Comparison of ENCODE assay signal across 20 cellular contexts in the genomic region with DNA sequence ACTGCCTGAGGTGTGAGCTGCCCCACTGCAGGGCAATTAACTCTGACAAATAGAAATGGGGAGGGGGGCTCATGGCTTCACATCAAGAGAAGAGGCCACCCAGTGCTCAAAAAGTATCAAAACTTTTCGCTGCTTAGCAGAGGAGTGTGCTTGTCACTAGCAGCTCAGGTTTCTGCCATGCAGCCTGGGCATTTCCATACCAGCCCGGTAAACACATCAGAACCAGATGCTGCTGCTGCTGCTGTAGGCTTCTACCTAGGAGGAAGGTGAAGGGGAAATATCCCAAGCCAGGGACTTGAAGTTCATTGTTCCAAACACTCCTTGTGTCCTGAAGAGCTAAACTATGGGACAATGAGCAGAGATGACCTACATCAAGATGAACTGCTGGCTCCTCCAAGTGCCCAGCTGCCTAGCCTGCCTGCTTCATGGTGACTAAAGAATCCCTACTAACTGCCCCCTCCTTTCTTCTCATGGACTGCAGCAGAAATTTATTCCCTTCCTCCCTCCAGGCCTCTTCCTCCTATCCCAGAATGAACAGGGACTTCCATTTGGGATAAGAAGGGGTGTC. TPM values are rescaled to one million over a fixed set of nuclear protein-coding genes. Genes with fewer than 3 reads are reported as not detected.
DNase-seq lines count a peak whose midpoint lies in the region; ATAC-seq, FAIRE-seq and TF ChIP-seq lines count a peak whose summit lies in the region.
"Had no signal": no experiment of that assay in that cellular context is flagged by ENCODE, and none has a peak within 500 bp of the region (broad histone marks: within the 10 kb centered on the region; RNA-seq: fewer than 3 reads in every experiment).

No MANE protein-coding gene starts in this region.

- TF ChIP-seq POLR2A in H1 (IDR thresholded peaks at IDR 0.05; ENCODE audit: control extremely low read depth in 1 of 2, low read depth in 2 of 2, low read length in 2 of 2), result no peak

- no peaks in the 10 kb centered on the region for H3K79me1 ChIP-seq in H1 (ENCODE audit: low read depth, low read length)
- H3K79me1 ChIP-seq in H9 (ENCODE audit: insufficient read depth, low read depth, low read length, poor library complexity, severe bottlenecking), result no peaks in the 10 kb centered on the region

- H3K4me1 Mint-ChIP-seq in GM23338 (peaks cover 48% of the 10 kb centered on the region), H9 (peaks cover 36 to 48% of the 10 kb centered on the region in 2 experiments)

- H3T11ph ChIP-seq in H9 (ENCODE audit: low read length), result no peak overlapping the region

- peaks cover 100% of the 10 kb centered on the region for H3K27me3 ChIP-seq in GM23338 (ENCODE audit: insufficient read depth)
- H3K27me3 ChIP-seq in H1 (replicated peaks in 1 of 4; ENCODE audit: control insufficient read depth in 3 of 4, extremely low read depth in 1 of 4, insufficient read depth in 3 of 4, low read length in 3 of 4), result peaks cover 69 to 98% (median 94%) of the 10 kb centered on the region in 4 experiments
- peaks cover 80% of the 10 kb centered on the region for H3K27me3 ChIP-seq in H9 (ENCODE audit: insufficient read depth, low read length)

- peaks cover 30% of the 10 kb centered on the region for H3F3A ChIP-seq in GM23338 (replicated peaks; ENCODE audit: low read depth)

- H3K36me3 Mint-ChIP-seq in GM23338 (ENCODE audit: low read depth), result no peaks in the 10 kb centered on the region
- no peaks in the 10 kb centered on the region for H3K36me3 Mint-ChIP-seq in H9 (ENCODE audit: insufficient read depth in 1 of 3, low read depth in 3 of 3)
- H3K36me3 Mint-ChIP-seq: CD4-positive, alpha-beta memory T cell had no signal

- WGBS in H1 (ENCODE audit: extremely low coverage in 1 of 2, insufficient coverage in 1 of 2, insufficient read length in 1 of 2, insufficient replicate concordance in 2 of 2, low coverage in 1 of 2, low lambda C conversion rate in 2 of 2, missing lambda C conversion rate in 1 of 2), 2 experiments, result 8% methylated on average over 2 of the region's 2 CpGs; no CpG with 5 or more reads in 1 of the 2 experiments
- WGBS in H9 (ENCODE audit: extremely low coverage, insufficient read length, low lambda C conversion rate), result no CpG with 5 or more reads among the region's 2 CpGs

- no peak overlapping the region for H2BK120ac ChIP-seq in H1 (replicated peaks; ENCODE audit: low read depth, low read length)
- H2BK120ac ChIP-seq in H9 (ENCODE audit: low read depth, low read length, poor library complexity, severe bottlenecking), result no peak overlapping the region

- no peak for TF ChIP-seq EP300 in H1 (IDR thresholded peaks at IDR 0.05; ENCODE audit: borderline replicate concordance in 1 of 2, low read depth in 2 of 2, low read length in 2 of 2)

- no peaks in the 10 kb centered on the region for H3K79me2 ChIP-seq in GM23338 (replicated peaks; ENCODE audit: insufficient read depth)
- no peaks in the 10 kb centered on the region for H3K79me2 ChIP-seq in H1 (ENCODE audit: control insufficient read depth in 1 of 2, insufficient read depth in 2 of 2, low read length in 2 of 2)
- H3K79me2 ChIP-seq in H9 (ENCODE audit: insufficient read depth, low read length), result no peaks in the 10 kb centered on the region

- POLR2A ChIA-PET in H1 (lab: Charles Lee; ENCODE audit: partially characterized antibody), result interaction anchor here (1.5 kb wide), 1 partner anchor 9 kb away, joined by 3 read pairs; no protein-coding TSS in a partner anchor

- H3K18ac ChIP-seq in H1 (ENCODE audit: extremely low read depth, low read length) (no peak overlapping the region), H9 (ENCODE audit: insufficient read length, low read depth, low read length) (no peak overlapping the region)

- no peak overlapping the region for H2AFZ ChIP-seq in GM23338
- no peak overlapping the region for H2AFZ ChIP-seq in H1 (ENCODE audit: low read length)
- H2AFZ ChIP-seq in H9 (ENCODE audit: low read length), result no peak overlapping the region

- H3K4me3 Mint-ChIP-seq in GM23338, result no peak overlapping the region
- 0 out of 5 replicates have a peak overlapping the region, but pooled peaks of 1 of the 2 experiments have one; percentile 29 for H3K4me3 Mint-ChIP-seq in H9

- no peak overlapping the region for H3K27ac Mint-ChIP-seq in GM23338
- H3K27ac Mint-ChIP-seq in H9, result no peak overlapping the region
- H3K27ac Mint-ChIP-seq: CD4-positive, alpha-beta memory T cell had no signal

- H4K20me1 ChIP-seq in GM23338 (replicated peaks; ENCODE audit: insufficient read depth), result peaks cover 21% of the 10 kb centered on the region
- H4K20me1 ChIP-seq in H1 (replicated peaks in 1 of 2; ENCODE audit: control insufficient read depth in 1 of 2, insufficient read depth in 2 of 2, low read length in 2 of 2), result peaks cover 12 to 20% of the 10 kb centered on the region in 2 experiments
- no peaks in the 10 kb centered on the region for H4K20me1 ChIP-seq in H9 (ENCODE audit: control insufficient read depth, insufficient read depth, insufficient read length)

- H3K27me3 Mint-ChIP-seq in GM23338 (ENCODE audit: insufficient read depth, low read depth, poor library complexity) (peaks cover 95% of the 10 kb centered on the region), H9 (ENCODE audit: low read depth) (peaks cover 97% of the 10 kb centered on the region)

- H3K4me3 ChIP-seq in GM23338 (no peak overlapping the region), H1 (ENCODE audit: extremely low read depth in 1 of 4, insufficient read depth in 2 of 4, low read depth in 3 of 4, low read length in 4 of 4) (no peak overlapping the region)
- H3K4me3 ChIP-seq: BLaER1 had no signal

- H2BK15ac ChIP-seq in H1 (ENCODE audit: low read length) (no peak overlapping the region), H9 (ENCODE audit: low read depth, low read length) (no peak overlapping the region)

- DNase-seq in GM23338 (ENCODE audit: low spot score) (no peak), H1 (ENCODE audit: low read depth in 1 of 2, low spot score in 2 of 2) (no peak), left kidney (ENCODE audit: low read depth, low spot score) (peak; percentile 43), pons (ENCODE audit: low spot score) (peak; percentile 52), DMS53 treated with DMSO at 0.1 percent for 48 hours (lab: John Stamatoyannopoulos, UW; ENCODE audit: unreplicated experiment) (no peak), H9 (no peak)
- no peak for DNase-seq in stimulated activated CD4-positive, alpha-beta T cell treated with anti-CD3 and anti-CD28 coated beads, Interleukin-1b, Interleukin-23, amount 100 ng/mL, for 48 hours
- DNase-seq in effector CD8-positive, alpha-beta T cell (lab: John Stamatoyannopoulos, UW), result no peak
- DNase-seq: CD4-positive, alpha-beta memory T cell; DND-41; KBM-7; NCI-H1694 treated with DMSO at 0.1 percent for 48 hours; NCI-H2107; NCI-H510A treated with DMSO at 0.1 percent for 48 hours; NCI-H82; OCI-M1; Right ventricle myocardium superior had no signal

- H2BK20ac ChIP-seq in H1 (ENCODE audit: low read length) (no peak overlapping the region), H9 (ENCODE audit: low read depth, low read length, poor library complexity, severe bottlenecking) (no peak overlapping the region)

- H2AK5ac ChIP-seq in H1 (ENCODE audit: low read depth, low read length) (no peak overlapping the region; the same call in 1 of the 2 replicates), H9 (ENCODE audit: insufficient read length, low read length) (no peak overlapping the region)

- H4K91ac ChIP-seq in H1 (replicated peaks; ENCODE audit: insufficient read length, low read length) (no peak overlapping the region), H9 (ENCODE audit: insufficient read length, low read depth, low read length) (no peak overlapping the region)

- FAIRE-seq in H1 (lab: Jason Lieb, UNC), result no peak
- FAIRE-seq: A204.1 had no signal

- H3K23ac ChIP-seq in H1 (ENCODE audit: insufficient read length) (no peak overlapping the region), H9 (ENCODE audit: insufficient read length, low read depth, low read length) (no peak overlapping the region)

- H3K27ac ChIP-seq in GM23338 (ENCODE audit: low read depth) (no peak overlapping the region), H1 (ENCODE audit: low read depth, low read length) (no peak overlapping the region), H9 (ENCODE audit: insufficient read length, low read depth, low read length) (no peak overlapping the region)
- H3K27ac ChIP-seq: BLaER1 had no signal

- H3K4ac ChIP-seq in H1 (replicated peaks; ENCODE audit: insufficient read length, low read depth, low read length) (no peak overlapping the region), H9 (ENCODE audit: low read depth, low read length) (no peak overlapping the region)

- no peak for TF ChIP-seq CTCF in GM23338 (conservative IDR thresholded peaks at IDR 0.05; ENCODE audit: low read depth in 2 of 2)
- no peak for TF ChIP-seq CTCF in H1 (IDR thresholded peaks at IDR 0.05; ENCODE audit: control extremely low read depth in 1 of 3, insufficient read depth in 1 of 3, low read depth in 1 of 3, low read length in 3 of 3)
- TF ChIP-seq CTCF in H9 (conservative IDR thresholded peaks at IDR 0.05), result no peak

- H2BK12ac ChIP-seq in H1 (ENCODE audit: low read depth, low read length) (no peak overlapping the region), H9 (ENCODE audit: insufficient read length, low read depth, low read length) (no peak overlapping the region)

- H4K8ac ChIP-seq in H1 (ENCODE audit: extremely low read depth, insufficient read depth, low read length) (no peak overlapping the region), H9 (replicated peaks; ENCODE audit: insufficient read length, low read depth, low read length) (no peak overlapping the region)

- no peak overlapping the region for H3K14ac ChIP-seq in H1 (ENCODE audit: insufficient read length)
- H3K14ac ChIP-seq in H9 (ENCODE audit: insufficient read depth, low read length), result no peak overlapping the region

- no peak overlapping the region for H4K5ac ChIP-seq in H1 (ENCODE audit: insufficient read length, low read depth, low read length)
- H4K5ac ChIP-seq in H9 (ENCODE audit: insufficient read length, low read depth, low read length), result no peak overlapping the region

- ATAC-seq in GM23338, result no peak

- CTCF ChIA-PET in H1 (lab: Charles Lee; ENCODE audit: partially characterized antibody), result interaction anchor here (1.0 to 1.9 kb wide), 4 partner anchors 10 to 74 kb away, joined by 3 to 6 read pairs (median 4); no protein-coding TSS in a partner anchor

- no peak overlapping the region for H3K56ac ChIP-seq in H1 (replicated peaks; ENCODE audit: insufficient read length, low read depth, low read length)
- H3K56ac ChIP-seq in H9 (ENCODE audit: insufficient read length, low read depth, low read length), result no peak overlapping the region

- H3K9me2 ChIP-seq in GM23338 (ENCODE audit: insufficient read depth), result no peaks in the 10 kb centered on the region

- no peaks in the 10 kb centered on the region for H3K36me3 ChIP-seq in GM23338 (ENCODE audit: insufficient read depth)
- H3K36me3 ChIP-seq in H1 (ENCODE audit: control insufficient read depth in 2 of 4, insufficient read depth in 4 of 4, low read length in 3 of 4), result no peaks in the 10 kb centered on the region
- H3K36me3 ChIP-seq: BLaER1 had no signal

- H3K4me1 ChIP-seq in GM23338 (ENCODE audit: insufficient read depth) (peaks cover 51% of the 10 kb centered on the region), H1 (replicated peaks in 1 of 4; ENCODE audit: control insufficient read depth in 3 of 4, insufficient read depth in 4 of 4, low read length in 3 of 4) (peaks cover 4 to 31% (median 13%) of the 10 kb centered on the region in 4 experiments), H9 (ENCODE audit: insufficient read depth, low read length) (no peaks in the 10 kb centered on the region)

- H3K4me2 ChIP-seq in GM23338 (peak overlapping the region; percentile 94; the same call in 1 of the 2 replicates), H1 (ENCODE audit: insufficient read depth in 1 of 2, low read depth in 2 of 2, low read length in 2 of 2) (no peak overlapping the region), H9 (ENCODE audit: insufficient read depth, insufficient read length, low read length) (no peak overlapping the region)
- H3K4me2 ChIP-seq: BLaER1 had no signal

- peaks cover 21% of the 10 kb centered on the region for H3K23me2 ChIP-seq in H1 (ENCODE audit: low read depth, low read length)
- H3K23me2 ChIP-seq in H9 (ENCODE audit: insufficient read length, low read depth, low read length, poor library complexity, severe bottlenecking), result peaks cover 14% of the 10 kb centered on the region

- H3K9me3 Mint-ChIP-seq in GM23338 (no peaks in the 10 kb centered on the region), H9 (peaks cover 0 to 5% of the 10 kb centered on the region in 2 experiments; a peak in 2 of 5 replicates)

- H2BK5ac ChIP-seq in H1 (ENCODE audit: low read depth, low read length), result no peak overlapping the region
- H2BK5ac ChIP-seq in H9 (ENCODE audit: insufficient read length, low read length), result no peak overlapping the region

- H3K9ac ChIP-seq in H1 (replicated peaks in 1 of 4; ENCODE audit: extremely low read depth in 1 of 4, low read depth in 3 of 4, low read length in 3 of 4) (no peak overlapping the region), H9 (ENCODE audit: extremely low read depth, insufficient read length, low read length) (no peak overlapping the region)
- H3K9ac ChIP-seq: BLaER1 had no signal

- no peak for TF ChIP-seq RAD21 in H1 (IDR thresholded peaks at IDR 0.05 in 1 of 2, conservative IDR thresholded peaks at IDR 0.05 in 1 of 2; ENCODE audit: low read depth in 2 of 2, low read length in 2 of 2)

- H3K9me3 ChIP-seq in H1 (ENCODE audit: insufficient read depth in 2 of 2, low read depth in 1 of 2, low read length in 1 of 2) (no peaks in the 10 kb centered on the region), H9 (ENCODE audit: control insufficient read depth, low read depth, low read length) (no peaks in the 10 kb centered on the region)
- H3K9me3 ChIP-seq: BLaER1 had no signal

RNA-seq across cellular contexts. Expression of a gene that starts 16.4 kb away (rescaled TPM):
- total RNA-seq in GM23338 (2014; rRNA removed; shearing (Covaris generic)), result 0.24 TPM in 1 of 2 replicates, not detected in the other
- 0.06 and 0.14 TPM in 2 replicates for polyA plus RNA-seq in GM23338 (2016; fragmentation: Nextera tagmentation; extraction: Ambion mirVana)
- total RNA-seq in H1 (2021; fragmentation: NEBNext Ultra II Directional; extraction: Animal tissue kit (Norgen Biotek cat#: 25700)), result 0.09 and 0.10 TPM in 2 replicates
- polyA plus RNA-seq in H1 (2011; rRNA removed), result 0.02 TPM in 1 of 2 replicates, not detected in the other
- not detected for polyA plus RNA-seq in H1 (2011; cell fraction: cytosol; rRNA removed)
- 0.03 TPM for polyA plus RNA-seq in H1 (2011; cell fraction: nucleus; rRNA removed)
- polyA plus RNA-seq in H1 (2012, experiment 1 of 2), result 0.05 TPM in 2 of 4 replicates, not detected in the others
- polyA plus RNA-seq in H1 (2012, experiment 2 of 2), result not detected
- polyA plus RNA-seq in H1 (2013, experiment 1 of 2), result 0.10 TPM
- polyA plus RNA-seq in H1 (2013, experiment 2 of 2), result 0.04 TPM
- not detected in 2 replicates for polyA minus RNA-seq in H1 (2011; rRNA and poly(A)+ RNA removed)
- polyA minus RNA-seq in H1 (2011; cell fraction: cytosol; rRNA and poly(A)+ RNA removed), result not detected
- not detected for polyA minus RNA-seq in H1 (2011; cell fraction: nucleus; rRNA and poly(A)+ RNA removed)
- total RNA-seq in H9 (2021), result not detected in 2 replicates
- total RNA-seq: CD4-positive, alpha-beta memory T cell; G401; Right ventricle myocardium superior had no signal
- polyA plus RNA-seq: CD4-positive, alpha-beta memory T cell had no signal

Comparison
In these comparisons a context has a peak if more than half of its experiments do, and no peak if none do; other contexts are left out.
1. DNase-seq: peak in left kidney (single experiment) and pons (single experiment); none in GM23338 (single experiment), H1 (0 of 2), stimulated activated CD4-positive, alpha-beta T cell treated with anti-CD3 and anti-CD28 coated beads, Interleukin-1b, Interleukin-23, amount 100 ng/mL, for 48 hours (single experiment), effector CD8-positive, alpha-beta T cell (single experiment), DMS53 treated with DMSO at 0.1 percent for 48 hours (single experiment) and H9 (single experiment).